ENCODE assay signal across 1 cellular context in the genomic region with DNA sequence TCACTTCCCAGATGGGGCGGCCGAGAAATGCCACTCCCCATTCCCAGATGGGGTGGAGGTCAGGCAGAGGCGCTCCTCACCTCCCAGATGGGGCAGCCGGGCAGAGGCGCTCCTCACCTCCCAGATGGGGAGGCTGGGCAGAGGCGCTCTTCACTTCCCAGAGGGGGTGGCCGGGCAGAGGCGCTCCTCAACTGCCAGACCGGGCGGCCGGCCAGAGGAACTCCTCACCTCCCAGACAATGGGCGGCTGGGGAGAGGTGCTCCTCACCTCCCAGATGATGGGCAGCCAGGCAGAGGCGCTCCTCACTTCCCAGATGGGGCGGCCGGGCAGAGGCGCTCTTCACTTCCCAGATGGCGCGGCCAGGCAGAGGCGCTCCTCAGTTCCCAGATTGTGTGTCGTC.
DNase-seq lines count a peak whose midpoint lies in the region; FAIRE-seq and TF ChIP-seq lines count a peak whose summit lies in the region.
"Not testable (repeated sequence)": the region's sequence is repeated elsewhere in the genome, so short reads cannot be mapped to it uniquely, and the experiment has no call there.

No MANE protein-coding gene starts in this region.

- H3K4me1 ChIP-seq in kidney (ENCODE audit: control insufficient read depth in 1 of 2, insufficient read depth in 1 of 2, low read depth in 1 of 2, low read length in 2 of 2), result not testable (repeated sequence)

- H3K9me3 ChIP-seq in kidney (ENCODE audit: control insufficient read depth in 1 of 2, low read length in 2 of 2), result not testable (repeated sequence)

- DNase-seq in kidney, result peak; percentile 61

- not testable (repeated sequence) for H3K36me3 ChIP-seq in kidney (ENCODE audit: control insufficient read depth in 1 of 2, insufficient read depth in 2 of 2, low read length in 2 of 2)

- not testable (repeated sequence) for H3K27ac ChIP-seq in kidney (ENCODE audit: low read depth in 2 of 2, low read length in 2 of 2)

- intact Hi-C loops in kidney (cut with DNase I), result not testable (repeated sequence)

- not testable (repeated sequence) for H3K4me3 ChIP-seq in kidney (ENCODE audit: low read length in 2 of 2)

- not testable (repeated sequence) for TF ChIP-seq CTCF in kidney (IDR thresholded peaks at IDR 0.05; ENCODE audit: borderline replicate concordance, extremely low read depth, insufficient read depth)

- FAIRE-seq in kidney (lab: Jason Lieb, UNC), result not testable (repeated sequence)

- not testable (repeated sequence) for H3K9ac ChIP-seq in kidney (ENCODE audit: low read length in 2 of 2)
